1 cellular context compared by ENCODE assay signal in genomic region chr3:123651449-123652345, GRCh38.
TF ChIP-seq lines count a peak whose summit lies in the region.

No MANE protein-coding gene starts in this region.

TF ChIP-seq in GM23338, 12 proteins besides CTCF, POLR2A, EP300 and RAD21 (continued from another document):
- TF ChIP-seq ZNF462 (CRISPR knock-in tag; IDR thresholded peaks at IDR 0.05) (no peak), POLR2AphosphoS5 (IDR thresholded peaks at IDR 0.05; ENCODE audit: low read depth) (no peak)
